Comparison of ENCODE assay signal across 17 cellular contexts in the genomic region with DNA sequence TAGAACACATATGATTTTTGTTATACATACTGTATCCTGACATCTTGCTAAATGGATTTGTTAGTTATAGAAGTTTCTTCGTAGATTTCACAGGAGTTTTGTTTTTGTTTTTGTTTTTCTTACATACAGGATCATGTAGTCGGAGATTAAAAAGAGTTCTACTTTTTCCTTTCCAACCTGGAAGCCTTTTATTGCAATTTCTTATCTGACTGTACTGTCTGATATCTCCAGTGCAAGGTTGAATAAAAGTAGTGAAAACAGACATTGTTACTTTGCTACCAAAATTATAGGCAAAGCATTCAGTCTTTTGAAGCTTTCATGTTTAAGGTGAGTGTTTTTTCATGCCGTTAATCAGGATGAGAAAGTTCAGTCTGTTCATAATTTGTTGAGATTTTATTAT.
DNase-seq lines count a peak whose midpoint lies in the region; ATAC-seq, FAIRE-seq and TF ChIP-seq lines count a peak whose summit lies in the region.
"Had no signal": no experiment of that assay in that cellular context is flagged by ENCODE, and none has a peak within 500 bp of the region (broad histone marks: within the 10 kb centered on the region; RNA-seq: fewer than 3 reads in every experiment).

No MANE protein-coding gene starts in this region.

- H3K9me3 Mint-ChIP-seq in GM23338 (no peaks in the 10 kb centered on the region), endodermal cell (no peaks in the 10 kb centered on the region)
- H3K9me3 Mint-ChIP-seq: activated CD4-positive, alpha-beta T cell treated with anti-CD3 and anti-CD28 coated beads, Interleukin-2, amount 10 ng/mL, durations not matched to agents 7 days and 5 days; stimulated activated effector memory CD8-positive, alpha-beta T cell treated with anti-CD3 and anti-CD28 coated beads, Interleukin-12 subunit alpha, Interleukin-12 subunit beta, amount 100 ng/mL, for 72 hours had no signal

- H3K36me3 ChIP-seq in GM23338 (ENCODE audit: insufficient read depth) (no peaks in the 10 kb centered on the region), endodermal cell (ENCODE audit: control insufficient read depth, insufficient read depth, low read length) (no peaks in the 10 kb centered on the region), neuron (ENCODE audit: insufficient read depth, low read length) (no peaks in the 10 kb centered on the region), kidney (ENCODE audit: control insufficient read depth in 1 of 2, insufficient read depth in 2 of 2, low read length in 2 of 2) (no peaks in the 10 kb centered on the region)
- H3K36me3 ChIP-seq: gastrocnemius medialis, right lobe of liver, thoracic aorta had no signal

- H3K4me1 Mint-ChIP-seq in GM23338, result peaks cover 18% of the 10 kb centered on the region
- H3K4me1 Mint-ChIP-seq in endodermal cell, result peaks cover 6% of the 10 kb centered on the region

- WGBS in endodermal cell (ENCODE audit: insufficient coverage in 1 of 2, insufficient read length in 1 of 2), 2 experiments, result 76 to 83% methylated on average over 2 to 3 of the region's 3 CpGs

- 0 out of 2 replicates have a peak, but pooled peaks cover 4% of the 10 kb centered on the region for H3K27me3 ChIP-seq in GM23338 (ENCODE audit: insufficient read depth)
- H3K27me3 ChIP-seq in endodermal cell (ENCODE audit: control insufficient read depth, insufficient read depth, low read length, poor library complexity, severe bottlenecking), result no peaks in the 10 kb centered on the region
- no peaks in the 10 kb centered on the region for H3K27me3 ChIP-seq in neuron (ENCODE audit: insufficient read depth, low read length)

- H3K27ac ChIP-seq in GM23338 (ENCODE audit: low read depth) (no peak overlapping the region), endodermal cell (ENCODE audit: low read depth, low read length) (no peak overlapping the region), kidney (ENCODE audit: low read depth in 2 of 2, low read length in 2 of 2) (no peak overlapping the region)
- H3K27ac ChIP-seq: right lobe of liver, thoracic aorta had no signal

- H2AFZ ChIP-seq in GM23338 (no peak overlapping the region), neuron (ENCODE audit: low read depth, low read length) (no peak overlapping the region)

- H3K27ac Mint-ChIP-seq in GM23338 (no peak overlapping the region), endodermal cell (no peak overlapping the region)
- H3K27ac Mint-ChIP-seq: stimulated activated effector memory CD8-positive, alpha-beta T cell treated with anti-CD3 and anti-CD28 coated beads, Interleukin-12 subunit alpha, Interleukin-12 subunit beta, amount 100 ng/mL, for 72 hours had no signal

- H3K4me2 ChIP-seq in GM23338, result peak overlapping the region; percentile 78

- H3K4me3 ChIP-seq in GM23338, result peak overlapping the region; percentile 62
- H3K4me3 ChIP-seq in endodermal cell (ENCODE audit: low read length), result peak overlapping the region; percentile 89
- H3K4me3 ChIP-seq in neuron (ENCODE audit: low read length), result peak overlapping the region; percentile 70
- H3K4me3 ChIP-seq in kidney (ENCODE audit: low read length in 2 of 2), result no peak overlapping the region

- H3K4me1 ChIP-seq in GM23338 (ENCODE audit: insufficient read depth) (peaks cover 8% of the 10 kb centered on the region), endodermal cell (ENCODE audit: control insufficient read depth, insufficient read depth, low read length) (no peaks in the 10 kb centered on the region), neuron (ENCODE audit: insufficient read depth, low read length) (no peaks in the 10 kb centered on the region), kidney (ENCODE audit: control insufficient read depth in 1 of 2, insufficient read depth in 1 of 2, low read depth in 1 of 2, low read length in 2 of 2) (peaks cover 0 to 2% of the 10 kb centered on the region in 2 donors)
- H3K4me1 ChIP-seq: right lobe of liver had no signal

- no peak for DNase-seq in GM23338 (ENCODE audit: low spot score)
- DNase-seq in NCI-H69 (lab: John Stamatoyannopoulos, UW), result peak; percentile 31
- DNase-seq in endodermal cell, result no peak
- DNase-seq in activated CD4-positive, alpha-beta T cell treated with anti-CD3 and anti-CD28 coated beads for 48 hours, result no peak
- DNase-seq in kidney, result no peak
- DNase-seq: activated CD4-positive, alpha-beta T cell treated with anti-CD3 and anti-CD28 coated beads, Interleukin-2, amount 10 ng/mL, durations not matched to agents 7 days and 5 days; activated effector memory CD4-positive, alpha-beta T cell treated with anti-CD3 and anti-CD28 coated beads, Interleukin-2, amount 50 U/mL, for 16 hours; gastrocnemius medialis; NCI-H1694 treated with DMSO at 0.1 percent for 48 hours; NCI-H345; occipital lobe had no signal

- intact Hi-C loops in kidney (cut with DNase I), result no loop called here

- H3K4me3 Mint-ChIP-seq in GM23338, result peak overlapping the region; percentile 88
- H3K4me3 Mint-ChIP-seq in endodermal cell, result no peak overlapping the region

- FAIRE-seq in kidney (lab: Jason Lieb, UNC), result no peak
- FAIRE-seq: TTC549 had no signal

- no peaks in the 10 kb centered on the region for H3K79me2 ChIP-seq in GM23338 (replicated peaks; ENCODE audit: insufficient read depth)

- H3K9me3 ChIP-seq in endodermal cell (ENCODE audit: control insufficient read depth, low read length), result no peaks in the 10 kb centered on the region
- no peaks in the 10 kb centered on the region for H3K9me3 ChIP-seq in neuron (ENCODE audit: low read length)
- H3K9me3 ChIP-seq in kidney (ENCODE audit: control insufficient read depth in 1 of 2, low read length in 2 of 2), result peaks cover 0 to 3% of the 10 kb centered on the region in 2 donors
- H3K9me3 ChIP-seq: gastrocnemius medialis, right lobe of liver, thoracic aorta had no signal

- ATAC-seq in GM23338 (no peak), GM19397 (IDR thresholded peaks at IDR 0.05; ENCODE audit: unreplicated experiment) (no peak)

- no peaks in the 10 kb centered on the region; the same call in 1 of the 2 replicates for H3F3A ChIP-seq in GM23338 (replicated peaks; ENCODE audit: low read depth)

- TF ChIP-seq CTCF in GM23338 (conservative IDR thresholded peaks at IDR 0.05; ENCODE audit: low read depth in 2 of 2) (no peak), endodermal cell (conservative IDR thresholded peaks at IDR 0.05) (no peak), kidney (IDR thresholded peaks at IDR 0.05; ENCODE audit: borderline replicate concordance, extremely low read depth, insufficient read depth) (no peak)

- H3K9ac ChIP-seq in endodermal cell (ENCODE audit: extremely low read depth, low read length, poor library complexity, severe bottlenecking) (no peak overlapping the region), kidney (ENCODE audit: low read length in 2 of 2) (no peak overlapping the region)

- H4K20me1 ChIP-seq in GM23338 (replicated peaks; ENCODE audit: insufficient read depth), result no peaks in the 10 kb centered on the region

- no peaks in the 10 kb centered on the region for H3K36me3 Mint-ChIP-seq in GM23338 (ENCODE audit: low read depth)
- H3K36me3 Mint-ChIP-seq in endodermal cell (ENCODE audit: low read depth), result no peaks in the 10 kb centered on the region
- H3K36me3 Mint-ChIP-seq: stimulated activated effector memory CD8-positive, alpha-beta T cell treated with anti-CD3 and anti-CD28 coated beads, Interleukin-12 subunit alpha, Interleukin-12 subunit beta, amount 100 ng/mL, for 72 hours had no signal

- H3K9me2 ChIP-seq in GM23338 (ENCODE audit: insufficient read depth), result no peaks in the 10 kb centered on the region

- H3K27me3 Mint-ChIP-seq in GM23338 (ENCODE audit: insufficient read depth, low read depth, poor library complexity) (peaks cover 6% of the 10 kb centered on the region), endodermal cell (ENCODE audit: insufficient read depth) (peaks cover 5% of the 10 kb centered on the region)

TF ChIP-seq in GM23338, 12 proteins besides CTCF, POLR2A, EP300 and RAD21:
- TF ChIP-seq, protein P1, sequence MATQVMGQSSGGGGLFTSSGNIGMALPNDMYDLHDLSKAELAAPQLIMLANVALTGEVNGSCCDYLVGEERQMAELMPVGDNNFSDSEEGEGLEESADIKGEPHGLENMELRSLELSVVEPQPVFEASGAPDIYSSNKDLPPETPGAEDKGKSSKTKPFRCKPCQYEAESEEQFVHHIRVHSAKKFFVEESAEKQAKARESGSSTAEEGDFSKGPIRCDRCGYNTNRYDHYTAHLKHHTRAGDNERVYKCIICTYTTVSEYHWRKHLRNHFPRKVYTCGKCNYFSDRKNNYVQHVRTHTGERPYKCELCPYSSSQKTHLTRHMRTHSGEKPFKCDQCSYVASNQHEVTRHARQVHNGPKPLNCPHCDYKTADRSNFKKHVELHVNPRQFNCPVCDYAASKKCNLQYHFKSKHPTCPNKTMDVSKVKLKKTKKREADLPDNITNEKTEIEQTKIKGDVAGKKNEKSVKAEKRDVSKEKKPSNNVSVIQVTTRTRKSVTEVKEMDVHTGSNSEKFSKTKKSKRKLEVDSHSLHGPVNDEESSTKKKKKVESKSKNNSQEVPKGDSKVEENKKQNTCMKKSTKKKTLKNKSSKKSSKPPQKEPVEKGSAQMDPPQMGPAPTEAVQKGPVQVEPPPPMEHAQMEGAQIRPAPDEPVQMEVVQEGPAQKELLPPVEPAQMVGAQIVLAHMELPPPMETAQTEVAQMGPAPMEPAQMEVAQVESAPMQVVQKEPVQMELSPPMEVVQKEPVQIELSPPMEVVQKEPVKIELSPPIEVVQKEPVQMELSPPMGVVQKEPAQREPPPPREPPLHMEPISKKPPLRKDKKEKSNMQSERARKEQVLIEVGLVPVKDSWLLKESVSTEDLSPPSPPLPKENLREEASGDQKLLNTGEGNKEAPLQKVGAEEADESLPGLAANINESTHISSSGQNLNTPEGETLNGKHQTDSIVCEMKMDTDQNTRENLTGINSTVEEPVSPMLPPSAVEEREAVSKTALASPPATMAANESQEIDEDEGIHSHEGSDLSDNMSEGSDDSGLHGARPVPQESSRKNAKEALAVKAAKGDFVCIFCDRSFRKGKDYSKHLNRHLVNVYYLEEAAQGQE (IDR thresholded peaks at IDR 0.05; ENCODE audit: unreplicated experiment), result no peak
- no peak for TF ChIP-seq POLR2AphosphoS5 (IDR thresholded peaks at IDR 0.05; ENCODE audit: low read depth)
- no peak for TF ChIP-seq STAT1 (IDR thresholded peaks at IDR 0.05; ENCODE audit: unreplicated experiment)
- TF ChIP-seq ZNF114 (CRISPR knock-in tag; IDR thresholded peaks at IDR 0.05), result no peak
- TF ChIP-seq EZH2 (IDR thresholded peaks at IDR 0.05; ENCODE audit: low read depth, unreplicated experiment), result no peak
- TF ChIP-seq JUNB (IDR thresholded peaks at IDR 0.05; ENCODE audit: unreplicated experiment), result no peak
TF ChIP-seq in GM23338: peak in this region for 0.

Comparison
In these comparisons a context has a peak if more than half of its experiments do, and no peak if none do; other contexts are left out.
1. H3K4me3 ChIP-seq: peak in GM23338 (single experiment), endodermal cell (single experiment) and neuron (single experiment); none in kidney (0 of 2).